In the genomic region with DNA sequence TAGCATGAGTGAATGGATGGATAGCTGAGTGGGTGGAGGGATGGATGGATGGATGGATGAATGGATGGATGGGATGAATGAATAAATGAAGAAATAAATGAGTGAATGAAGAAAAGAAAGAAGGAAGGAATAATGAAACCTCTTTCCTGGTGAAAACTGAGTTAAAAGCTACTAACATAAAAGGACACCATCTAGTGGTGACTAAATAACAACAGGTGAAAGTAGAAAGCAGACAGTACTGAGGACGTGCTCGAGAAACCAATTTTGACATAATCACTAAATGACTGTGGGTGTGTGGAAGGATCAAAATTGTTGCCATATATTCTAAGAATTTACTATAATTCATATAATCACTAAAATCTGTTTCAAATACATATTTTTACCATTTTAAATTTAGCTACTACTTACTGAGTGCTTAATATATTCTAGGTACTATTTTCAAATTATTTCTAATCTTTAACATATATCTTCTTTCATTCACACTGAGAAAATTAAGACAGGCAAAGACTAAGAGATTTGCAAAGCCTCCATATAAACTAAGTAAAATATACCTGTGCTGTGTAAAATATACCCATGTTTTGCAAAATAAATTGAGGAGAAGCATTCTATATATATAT, we compare ENCODE assay signal across 1 cellular context.
TF ChIP-seq lines count a peak whose summit lies in the region.

No MANE protein-coding gene starts in this region.

TF ChIP-seq in H1, 55 proteins besides CTCF, POLR2A, EP300 and RAD21:
- no peak for TF ChIP-seq TAF1 (IDR thresholded peaks at IDR 0.05; ENCODE audit: low read depth, low read length)
- TF ChIP-seq NRF1 (IDR thresholded peaks at IDR 0.05; ENCODE audit: low read depth, low read length): no peak
- TF ChIP-seq CBX5 (IDR thresholded peaks at IDR 0.05; ENCODE audit: low read depth, low read length): no peak
- TF ChIP-seq SRF (IDR thresholded peaks at IDR 0.05; ENCODE audit: low read depth, low read length): no peak
- TF ChIP-seq, protein P1, sequence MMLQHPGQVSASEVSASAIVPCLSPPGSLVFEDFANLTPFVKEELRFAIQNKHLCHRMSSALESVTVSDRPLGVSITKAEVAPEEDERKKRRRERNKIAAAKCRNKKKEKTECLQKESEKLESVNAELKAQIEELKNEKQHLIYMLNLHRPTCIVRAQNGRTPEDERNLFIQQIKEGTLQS (IDR thresholded peaks at IDR 0.05; ENCODE audit: insufficient read depth, low read depth, low read length): no peak
- TF ChIP-seq EZH2 (IDR thresholded peaks at IDR 0.05; ENCODE audit: low read depth, low read length, severe bottlenecking): no peak
